ENCODE assay signal across 1 cellular context in genomic region chr16:51592535-51592934, GRCh38.
TF ChIP-seq lines count a peak whose summit lies in the region.

No MANE protein-coding gene starts in this region.

TF ChIP-seq in IMR-90, 13 proteins besides CTCF, POLR2A, EP300 and RAD21:
- no peak for TF ChIP-seq ELK1 (IDR thresholded peaks at IDR 0.05; ENCODE audit: borderline replicate concordance, low read depth, low read length)
- TF ChIP-seq FOS (IDR thresholded peaks at IDR 0.05; ENCODE audit: low read depth, low read length): no peak
- TF ChIP-seq NFE2L2 (IDR thresholded peaks at IDR 0.05; ENCODE audit: low read depth, low read length): no peak
- no peak for TF ChIP-seq RCOR1 (IDR thresholded peaks at IDR 0.05; ENCODE audit: insufficient replicate concordance, low read length)
- no peak for TF ChIP-seq BHLHE40 (IDR thresholded peaks at IDR 0.05; ENCODE audit: low read depth, low read length)
- TF ChIP-seq USF2 (IDR thresholded peaks at IDR 0.05; ENCODE audit: low read depth, low read length): no peak
- TF ChIP-seq MXI1 (IDR thresholded peaks at IDR 0.05; ENCODE audit: borderline replicate concordance, low read depth, low read length): no peak
- no peak for TF ChIP-seq CEBPB (IDR thresholded peaks at IDR 0.05; ENCODE audit: low read depth, low read length)
